ENCODE assay signal across 1 cellular context in genomic region chr2:101524811-101525430, GRCh38.
TF ChIP-seq lines count a peak whose summit lies in the region.

No MANE protein-coding gene starts in this region.

TF ChIP-seq in HepG2, 621 proteins besides CTCF, POLR2A, EP300 and RAD21:
- TF ChIP-seq NCOA1 (CRISPR knock-in tag; IDR thresholded peaks at IDR 0.05): no peak
- TF ChIP-seq SCMH1 (CRISPR knock-in tag; IDR thresholded peaks at IDR 0.05; ENCODE audit: borderline replicate concordance): no peak
- peak; percentile 18; the same call in 1 of the 2 replicates for TF ChIP-seq CEBPG (CRISPR knock-in tag; IDR thresholded peaks at IDR 0.05)
